ENCODE assay signal across 8 cellular contexts in the genomic region with DNA sequence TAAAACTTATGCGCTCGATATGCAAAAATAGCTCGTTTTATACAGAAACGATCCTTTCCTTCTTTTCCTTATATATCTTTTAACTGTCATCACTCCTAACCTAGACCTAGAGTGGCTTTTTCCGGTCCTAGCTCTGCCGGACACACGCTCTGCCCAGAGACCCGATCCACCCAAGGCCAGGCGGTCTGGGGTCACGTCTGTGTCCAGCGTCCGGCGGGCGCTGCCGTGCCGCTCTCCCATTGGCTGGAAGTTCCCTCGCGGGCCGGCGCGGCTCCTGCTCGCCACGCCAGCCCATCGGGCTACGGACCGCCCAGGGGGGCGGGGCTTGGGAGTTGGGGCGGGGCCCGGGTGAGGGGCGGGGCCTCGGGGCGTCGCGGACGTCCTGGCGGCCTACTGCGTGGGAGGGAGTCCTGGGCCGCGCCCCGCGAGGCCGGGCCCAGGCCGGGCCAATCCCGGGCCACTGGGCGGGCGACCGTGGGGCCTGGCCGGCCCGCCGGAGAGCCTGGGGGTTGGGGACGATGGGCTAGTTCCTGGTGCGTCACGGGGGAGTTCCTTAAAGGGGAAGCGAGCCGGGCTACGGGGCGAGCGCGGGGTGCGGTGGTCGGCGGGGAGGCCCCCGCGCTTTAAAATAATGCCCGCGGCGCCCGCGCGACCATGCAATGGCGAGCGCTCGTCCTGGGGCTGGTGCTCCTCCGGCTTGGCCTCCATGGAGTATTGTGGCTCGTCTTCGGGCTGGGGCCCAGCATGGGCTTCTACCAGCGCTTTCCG. TPM values are rescaled to one million over a fixed set of nuclear protein-coding genes. Genes with fewer than 3 reads are reported as not detected.
DNase-seq lines count a peak whose midpoint lies in the region; ATAC-seq and TF ChIP-seq lines count a peak whose summit lies in the region.

A gene (plus strand): TSS at position 556 of the 768 bp plus-strand sequence. CDS start 99 bp downstream, at position 655.

- H3K4me3 ChIP-seq in AG10803 (ENCODE audit: low read length): peak within 1 kb of the TSS; percentile 89
- peak within 1 kb of the TSS; percentile 87 for H3K4me3 ChIP-seq in choroid plexus epithelial cell (ENCODE audit: low read depth, low read length)

- H3K9me3 Mint-ChIP-seq in activated CD4-positive, alpha-beta T cell treated with anti-CD3 and anti-CD28 coated beads for 36 hours (ENCODE audit: low read depth): no peaks in the 10 kb centered on the region

- peak within 1 kb of the TSS; percentile 99 for H3K27ac Mint-ChIP-seq in activated CD4-positive, alpha-beta T cell treated with anti-CD3 and anti-CD28 coated beads for 36 hours

- CTCF ChIA-PET in activated CD4-positive, alpha-beta T cell treated with anti-CD3 and anti-CD28 coated beads for 36 hours (lab: Charles Lee): interaction anchor here (1.3 to 4.1 kb wide), 4 partner anchors 10 to 66 kb away, joined by 3 to 26 read pairs (median 6); a partner anchor contains a TSS

- intact Hi-C loops in activated CD4-positive, alpha-beta T cell treated with anti-CD3 and anti-CD28 coated beads for 36 hours (cut with DNase I, micrococcal nuclease): loop anchor here (1.0 to 10.0 kb wide), 7 partner anchors 10 to 884 kb away; a partner anchor contains a TSS

- ATAC-seq in GM19023 (IDR thresholded peaks at IDR 0.05; ENCODE audit: unreplicated experiment): peak; percentile 83
- ATAC-seq in HG03196 (IDR thresholded peaks at IDR 0.05; ENCODE audit: unreplicated experiment): peak; percentile 81
- peak; percentile 84 for ATAC-seq in activated CD4-positive, alpha-beta T cell treated with anti-CD3 and anti-CD28 coated beads for 36 hours

- TF ChIP-seq CTCF in AG10803 (conservative IDR thresholded peaks at IDR 0.05; ENCODE audit: low read length): no peak
- no peak for TF ChIP-seq CTCF in choroid plexus epithelial cell (conservative IDR thresholded peaks at IDR 0.05; ENCODE audit: low read depth, low read length)

- peaks cover 39% of the 10 kb centered on the region for H3K36me3 Mint-ChIP-seq in activated CD4-positive, alpha-beta T cell treated with anti-CD3 and anti-CD28 coated beads for 36 hours (ENCODE audit: low read depth)

- H3K4me3 Mint-ChIP-seq in activated CD4-positive, alpha-beta T cell treated with anti-CD3 and anti-CD28 coated beads for 36 hours: peak within 1 kb of the TSS; percentile 99

- peaks cover 23% of the 10 kb centered on the region for H3K4me1 Mint-ChIP-seq in activated CD4-positive, alpha-beta T cell treated with anti-CD3 and anti-CD28 coated beads for 36 hours

- peak; percentile 96 for DNase-seq in AG10803 (ENCODE audit: low read depth)
- DNase-seq in NCI-H510A (lab: John Stamatoyannopoulos, UW): peak; percentile 44
- DNase-seq in activated CD4-positive, alpha-beta T cell treated with anti-CD3 and anti-CD28 coated beads for 36 hours: peak; percentile 97
- peak; percentile 97 for DNase-seq in choroid plexus epithelial cell (ENCODE audit: low read depth)
- DNase-seq in kidney glomerular epithelial cell (lab: John Stamatoyannopoulos, UW): peak; percentile 88
- DNase-seq in stimulated activated CD4-positive, alpha-beta T cell treated with anti-CD3 and anti-CD28 coated beads, Interleukin-15, amount 100 ng/mL, for 48 hours (ENCODE audit: low read depth in 2 of 2): peak; percentile 87 to 95

- H3K27me3 Mint-ChIP-seq in activated CD4-positive, alpha-beta T cell treated with anti-CD3 and anti-CD28 coated beads for 36 hours: no peaks in the 10 kb centered on the region

- POLR2A ChIA-PET in activated CD4-positive, alpha-beta T cell treated with anti-CD3 and anti-CD28 coated beads for 36 hours (lab: Charles Lee): interaction anchor here (0.6 to 3.6 kb wide), 8 partner anchors 10 to 338 kb away, joined by 3 to 31 read pairs (median 4); no protein-coding TSS in a partner anchor

RNA-seq across cellular contexts. Expression of the gene that starts here (rescaled TPM):
- total RNA-seq in activated CD4-positive, alpha-beta T cell treated with anti-CD3 and anti-CD28 coated beads for 36 hours: 100 to 1,000 TPM; 105 to 175 TPM

Comparison
In these comparisons a context has a peak if more than half of its experiments do, and no peak if none do; other contexts are left out.
1. Peak in every context shown above with its lines: DNase-seq, ATAC-seq and H3K4me3 ChIP-seq.
2. DNase-seq: peak in every context shown above with its lines; median percentile 97 in activated CD4-positive, alpha-beta T cell treated with anti-CD3 and anti-CD28 coated beads for 36 hours; 97 in choroid plexus epithelial cell; 96 in AG10803; 91 in stimulated activated CD4-positive, alpha-beta T cell treated with anti-CD3 and anti-CD28 coated beads, Interleukin-15, amount 100 ng/mL, for 48 hours; 88 in kidney glomerular epithelial cell; 44 in NCI-H510A.